Comparison of ENCODE assay signal across 25 cellular contexts in the genomic region with DNA sequence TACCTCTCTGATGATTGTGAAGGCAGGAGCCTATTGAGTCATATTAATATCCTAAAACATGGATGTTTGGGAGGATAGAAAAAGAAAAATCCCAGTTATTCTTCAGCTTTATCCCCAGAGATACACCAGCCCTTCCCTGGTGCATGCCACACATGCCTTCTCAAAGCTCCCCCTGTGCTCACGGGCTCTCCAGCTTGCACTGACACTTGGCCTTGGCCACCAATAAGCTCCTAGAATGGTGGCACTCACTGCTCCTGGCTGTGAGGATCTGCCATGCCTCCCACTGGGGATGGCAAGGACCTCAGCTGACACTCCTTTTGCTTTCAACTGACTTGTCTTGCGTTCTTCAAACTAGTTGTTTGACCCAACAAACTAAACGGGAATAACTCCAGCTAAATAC.
"Had no signal": no experiment of that assay in that cellular context is flagged by ENCODE, and none has a peak within 500 bp of the region (broad histone marks: within the 10 kb centered on the region; RNA-seq: fewer than 3 reads in every experiment).

No MANE protein-coding gene starts in this region.

- H3K36me3 Mint-ChIP-seq: activated CD4-positive, alpha-beta memory T cell treated with anti-CD3 and anti-CD28 coated beads for 36 hours had no signal

- H3K4me3 Mint-ChIP-seq: activated CD4-positive, alpha-beta memory T cell treated with anti-CD3 and anti-CD28 coated beads for 36 hours; activated CD4-positive, alpha-beta T cell treated with anti-CD3 and anti-CD28 coated beads, Interleukin-2, amount 10 ng/mL, durations not matched to agents 7 days and 5 days; activated naive CD4-positive, alpha-beta T cell treated with anti-CD3 and anti-CD28 coated beads for 36 hours; activated naive CD8-positive, alpha-beta T cell; activated T-cell treated with anti-CD3 and anti-CD28 coated beads, Interleukin-2, amount 50 U/mL, for 4 hours; activated T-helper 17 cell treated with anti-CD3 and anti-CD28 coated beads, Interleukin-2, amount 50 U/mL, for 72 hours had no signal

- DNase-seq: activated CD4-positive, alpha-beta memory T cell treated with anti-CD3 and anti-CD28 coated beads for 36 hours; activated CD4-positive, alpha-beta T cell treated with anti-CD3 and anti-CD28 coated beads, Interleukin-2, amount 10 ng/mL, durations not matched to agents 7 days and 5 days; activated CD4-positive, CD25-positive, alpha-beta regulatory T cell; activated CD8-positive, alpha-beta memory T cell treated with anti-CD3 and anti-CD28 coated beads for 24 hours; activated gamma-delta T cell; activated naive CD4-positive, alpha-beta T cell treated with anti-CD3 and anti-CD28 coated beads for 36 hours; activated T-cell treated with anti-CD3 and anti-CD28 coated beads, Interleukin-2, amount 50 U/mL, for 4 hours; amygdala; brain microvascular endothelial cell; MG63; MV-4-11; NCI-H1092 treated with DMSO at 0.1 percent for 48 hours; NCI-H1417 treated with DMSO at 0.1 percent for 48 hours; NCI-H1694; NCI-H2029 treated with DMSO at 0.1 percent for 48 hours; NCI-H345; NCI-H510A; NCI-H69; NK-92 treated with Interleukin-12 subunit alpha and Interleukin-12 subunit beta, amount 100 ng/mL, for 24 hours; Peyer's patch; SIG-M5; T-helper 2 cell; T1000 had no signal

- H3K36me3 ChIP-seq: brain microvascular endothelial cell, Peyer's patch had no signal

- H3K27me3 Mint-ChIP-seq: activated CD4-positive, alpha-beta memory T cell treated with anti-CD3 and anti-CD28 coated beads for 36 hours; activated CD4-positive, alpha-beta T cell treated with anti-CD3 and anti-CD28 coated beads, Interleukin-2, amount 10 ng/mL, durations not matched to agents 7 days and 5 days; activated naive CD8-positive, alpha-beta T cell; activated T-helper 17 cell treated with anti-CD3 and anti-CD28 coated beads, Interleukin-2, amount 50 U/mL, for 72 hours had no signal

- H3K27ac ChIP-seq: brain microvascular endothelial cell, Peyer's patch had no signal

- ATAC-seq: activated T-cell treated with anti-CD3 and anti-CD28 coated beads, Interleukin-2, amount 50 U/mL, for 4 hours; activated T-helper 17 cell treated with anti-CD3 and anti-CD28 coated beads, Interleukin-2, amount 50 U/mL, for 72 hours had no signal

- H3K27ac Mint-ChIP-seq: activated CD4-positive, alpha-beta memory T cell treated with anti-CD3 and anti-CD28 coated beads for 36 hours; activated CD4-positive, alpha-beta T cell treated with anti-CD3 and anti-CD28 coated beads, Interleukin-2, amount 10 ng/mL, durations not matched to agents 7 days and 5 days; activated naive CD4-positive, alpha-beta T cell treated with anti-CD3 and anti-CD28 coated beads for 36 hours; activated naive CD8-positive, alpha-beta T cell; activated T-helper 17 cell treated with anti-CD3 and anti-CD28 coated beads, Interleukin-2, amount 50 U/mL, for 72 hours had no signal

- H3K9me3 ChIP-seq: MG63, Peyer's patch had no signal

- H3K4me1 Mint-ChIP-seq: activated CD4-positive, alpha-beta T cell treated with anti-CD3 and anti-CD28 coated beads, Interleukin-2, amount 10 ng/mL, durations not matched to agents 7 days and 5 days; activated T-helper 17 cell treated with anti-CD3 and anti-CD28 coated beads, Interleukin-2, amount 50 U/mL, for 72 hours had no signal

- H3K4me3 ChIP-seq: MG63, Peyer's patch had no signal

- H3K9me3 Mint-ChIP-seq: activated CD4-positive, alpha-beta memory T cell treated with anti-CD3 and anti-CD28 coated beads for 36 hours; activated CD4-positive, alpha-beta T cell treated with anti-CD3 and anti-CD28 coated beads, Interleukin-2, amount 10 ng/mL, durations not matched to agents 7 days and 5 days; activated naive CD4-positive, alpha-beta T cell treated with anti-CD3 and anti-CD28 coated beads for 36 hours; activated T-cell treated with anti-CD3 and anti-CD28 coated beads, Interleukin-2, amount 50 U/mL, for 4 hours; activated T-helper 17 cell treated with anti-CD3 and anti-CD28 coated beads, Interleukin-2, amount 50 U/mL, for 72 hours had no signal

- H3K4me1 ChIP-seq: Peyer's patch had no signal

- H3K27me3 ChIP-seq: brain microvascular endothelial cell, MG63, Peyer's patch had no signal
